Comparison of ENCODE assay signal across 8 cellular contexts in the genomic region with DNA sequence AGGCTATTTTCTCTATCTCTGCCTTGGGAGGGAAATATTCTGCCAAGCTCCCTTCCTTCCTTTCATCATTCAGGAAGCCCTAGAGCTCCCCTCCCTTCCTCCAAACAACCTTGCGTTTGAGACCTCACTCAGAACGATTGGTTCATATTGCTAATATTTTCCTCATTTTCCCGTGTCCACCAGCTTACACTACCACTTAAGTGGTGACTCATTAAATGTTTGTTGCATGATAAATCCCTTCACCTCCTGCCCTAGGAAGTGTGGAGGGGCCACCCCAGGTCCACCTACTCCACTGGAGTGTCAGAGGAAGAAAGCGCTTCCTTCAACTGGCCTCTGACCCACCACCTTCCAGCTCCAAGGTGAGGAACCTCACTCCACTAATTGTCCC. TPM values are rescaled to one million over a fixed set of nuclear protein-coding genes. Genes with fewer than 3 reads are reported as not detected.
A peak's percentile ranks its signal among the peaks of the same experiment; 100 is the strongest.
DNase-seq lines count a peak whose midpoint lies in the region; ATAC-seq, FAIRE-seq and TF ChIP-seq lines count a peak whose summit lies in the region.

No MANE protein-coding gene starts in this region.

- intact Hi-C loops in Caco-2 (cut with micrococcal nuclease; ENCODE audit: unreplicated experiment) = no loop called here
- intact Hi-C loops in endothelial cell of umbilical vein (cut with micrococcal nuclease) = loop anchor here (1.0 to 2.0 kb wide), 3 partner anchors 14 to 89 kb away; no protein-coding TSS in a partner anchor

- no peaks in the 10 kb centered on the region for H4K20me1 ChIP-seq in endothelial cell of umbilical vein (replicated peaks; ENCODE audit: control insufficient read depth, extremely low read depth, insufficient read depth, low read length)

- no peak overlapping the region for H3K27ac Mint-ChIP-seq in Caco-2 (ENCODE audit: unreplicated experiment)
- peak overlapping the region; percentile 36 for H3K27ac Mint-ChIP-seq in osteocyte (ENCODE audit: unreplicated experiment)

- CTCF ChIA-PET in Caco-2 (lab: Charles Lee) (no interaction called here), endothelial cell of umbilical vein (lab: Charles Lee) (interaction anchor here (0.7 to 3.3 kb wide), 18 partner anchors 15 to 249 kb away, joined by 3 to 51 read pairs (median 4); no protein-coding TSS in a partner anchor)

- peak overlapping the region; percentile 87 for H3K4me2 ChIP-seq in endothelial cell of umbilical vein (ENCODE audit: insufficient read depth, low read length)

- no peaks in the 10 kb centered on the region for H3K27me3 ChIP-seq in Caco-2 (replicated peaks; ENCODE audit: control insufficient read depth, insufficient read depth, low read length)
- no peaks in the 10 kb centered on the region for H3K27me3 ChIP-seq in endothelial cell of umbilical vein (ENCODE audit: control insufficient read depth in 2 of 2, insufficient read depth in 2 of 2, low read length in 2 of 2)

- H3K9me3 ChIP-seq in Caco-2 (no peaks in the 10 kb centered on the region), endothelial cell of umbilical vein (replicated peaks; ENCODE audit: control insufficient read depth, insufficient read depth, low read length) (no peaks in the 10 kb centered on the region)

- TF ChIP-seq CTCF in Caco-2 (IDR thresholded peaks at IDR 0.05; ENCODE audit: insufficient read depth in 1 of 2, low read depth in 1 of 2, low read length in 1 of 2, severe bottlenecking in 1 of 2, unreplicated experiment in 1 of 2) = no peak
- no peak for TF ChIP-seq CTCF in endothelial cell of umbilical vein (IDR thresholded peaks at IDR 0.05; ENCODE audit: extremely low read depth in 1 of 2, insufficient read depth in 1 of 2, low read depth in 1 of 2, low read length in 2 of 2)
- TF ChIP-seq CTCF in osteocyte (IDR thresholded peaks at IDR 0.05) = no peak

- H3K36me3 ChIP-seq in Caco-2 (ENCODE audit: control insufficient read depth, insufficient read depth, low read length) (no peaks in the 10 kb centered on the region), endothelial cell of umbilical vein (ENCODE audit: control insufficient read depth in 2 of 2, extremely low read depth in 1 of 2, insufficient read depth in 2 of 2, low read length in 2 of 2) (no peaks in the 10 kb centered on the region)

- FAIRE-seq in endothelial cell of umbilical vein (lab: Jason Lieb, UNC) = peak; percentile 80

- BruUV-seq in Caco-2 (replicated peaks; lab: Mats Ljungman, UMichigan) = no TSS peak
- BruUV-seq in endothelial cell of umbilical vein (replicated peaks; lab: Mats Ljungman, UMichigan) = no TSS peak

- H2AFZ ChIP-seq in endothelial cell of umbilical vein (ENCODE audit: low read depth, low read length) = no peak overlapping the region

- H3K4me1 Mint-ChIP-seq in Caco-2 (ENCODE audit: low read depth, unreplicated experiment) (peaks cover 11% of the 10 kb centered on the region), osteocyte (ENCODE audit: unreplicated experiment) (peaks cover 52% of the 10 kb centered on the region)

- H3K4me1 ChIP-seq in Caco-2 (peaks cover 18% of the 10 kb centered on the region), endothelial cell of umbilical vein (ENCODE audit: control insufficient read depth, extremely low read depth, insufficient read depth, low read length) (peaks cover 55% of the 10 kb centered on the region)

- no peaks in the 10 kb centered on the region for H3K27me3 Mint-ChIP-seq in Caco-2 (ENCODE audit: insufficient read depth, unreplicated experiment)
- no peaks in the 10 kb centered on the region for H3K27me3 Mint-ChIP-seq in osteocyte (ENCODE audit: unreplicated experiment)

- H3K4me3 ChIP-seq in Caco-2 (ENCODE audit: low read depth, low read length) (no peak overlapping the region), endothelial cell of umbilical vein (replicated peaks in 1 of 3; ENCODE audit: insufficient read depth in 1 of 3, low read depth in 1 of 3, low read length in 3 of 3) (peak overlapping the region in 1 of 3 experiments; percentile 53)

- no peak for ATAC-seq in HG03045 (IDR thresholded peaks at IDR 0.05; ENCODE audit: unreplicated experiment)
- no peak for ATAC-seq in GM19455 (IDR thresholded peaks at IDR 0.05; ENCODE audit: unreplicated experiment)
- no peak for ATAC-seq in GM18502 (IDR thresholded peaks at IDR 0.05; ENCODE audit: poor library complexity, unreplicated experiment)

- H3K36me3 Mint-ChIP-seq in Caco-2 (ENCODE audit: insufficient read depth, unreplicated experiment) (peaks cover 18% of the 10 kb centered on the region), osteocyte (ENCODE audit: unreplicated experiment) (peaks cover 7% of the 10 kb centered on the region)

- TF ChIP-seq POLR2A in endothelial cell of umbilical vein (IDR thresholded peaks at IDR 0.05; ENCODE audit: low read depth, low read length) = no peak

- H3K27ac ChIP-seq in endothelial cell of umbilical vein (ENCODE audit: insufficient read depth, low read depth, low read length) = peak overlapping the region; percentile 62

- dilution Hi-C loops in endothelial cell of umbilical vein (cut with MboI; ENCODE audit: extremely low pct_ligation_motif_present, low sequenced_read_pairs) = no loop called here

- H3K9me1 ChIP-seq in endothelial cell of umbilical vein (replicated peaks; ENCODE audit: control insufficient read depth, extremely low read depth, insufficient read depth, low read length) = no peaks in the 10 kb centered on the region

- H3K4me3 Mint-ChIP-seq in Caco-2 (ENCODE audit: unreplicated experiment) (peak overlapping the region; percentile 2), osteocyte (ENCODE audit: unreplicated experiment) (no peak overlapping the region)

- DNase-seq in Caco-2 = no peak
- DNase-seq in RPMI7951 (ENCODE audit: low read depth) = peak; percentile 66
- peak; percentile 93 for DNase-seq in endothelial cell of umbilical vein (ENCODE audit: low read depth, low spot score)
- no peak for DNase-seq in osteocyte (ENCODE audit: extremely low spot score, unreplicated experiment)
- no peak for DNase-seq in NCI-H524 treated with DMSO at 0.1 percent for 48 hours (lab: John Stamatoyannopoulos, UW)

- POLR2A ChIA-PET in Caco-2 (lab: Charles Lee) (no interaction called here), endothelial cell of umbilical vein (lab: Charles Lee) (interaction anchor here (1.2 to 1.3 kb wide), 2 partner anchors 231 to 232 kb away, joined by 3 to 8 read pairs; partner anchors contain the start of gene MYL12A)

- H3K9me3 Mint-ChIP-seq in Caco-2 (ENCODE audit: unreplicated experiment) (no peaks in the 10 kb centered on the region), osteocyte (ENCODE audit: unreplicated experiment) (no peaks in the 10 kb centered on the region)

- H3K79me2 ChIP-seq in endothelial cell of umbilical vein (ENCODE audit: control insufficient read depth, insufficient read depth, low read length) = peaks cover 22% of the 10 kb centered on the region

- H3K9ac ChIP-seq in endothelial cell of umbilical vein (replicated peaks; ENCODE audit: extremely low read depth, insufficient read depth, low read length) = peak overlapping the region; percentile 53

TF ChIP-seq in endothelial cell of umbilical vein, 7 proteins besides CTCF, POLR2A, EP300 and RAD21:
- TF ChIP-seq FOS (IDR thresholded peaks at IDR 0.05; ENCODE audit: borderline replicate concordance, insufficient read depth, low read length) (peak; percentile 97), EZH2 (IDR thresholded peaks at IDR 0.05; ENCODE audit: borderline replicate concordance, low read depth, low read length, severe bottlenecking) (no peak), GATA2 (IDR thresholded peaks at IDR 0.05; ENCODE audit: insufficient read depth, insufficient read length, low read depth, low read length) (peak; percentile 79), JUN (IDR thresholded peaks at IDR 0.05; ENCODE audit: borderline replicate concordance, insufficient read depth, insufficient read length, low read depth) (peak; percentile 97), POLR2AphosphoS5 (IDR thresholded peaks at IDR 0.05; ENCODE audit: insufficient read depth, low read depth, low read length) (peak; percentile 72), MYC (IDR thresholded peaks at IDR 0.05; ENCODE audit: low read depth, low read length) (no peak)
- TF ChIP-seq, protein P1, sequence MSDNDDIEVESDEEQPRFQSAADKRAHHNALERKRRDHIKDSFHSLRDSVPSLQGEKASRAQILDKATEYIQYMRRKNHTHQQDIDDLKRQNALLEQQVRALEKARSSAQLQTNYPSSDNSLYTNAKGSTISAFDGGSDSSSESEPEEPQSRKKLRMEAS (IDR thresholded peaks at IDR 0.05; ENCODE audit: insufficient read depth, insufficient read length) = no peak

RNA-seq across cellular contexts. Expression of gene LPIN2, which starts 2.3 kb away (rescaled TPM):
- total RNA-seq in Caco-2 (2022) (25.3 and 26.2 TPM in 2 replicates), endothelial cell of umbilical vein (21.8 and 24.4 TPM in 2 replicates), osteocyte (34.8 and 36.9 TPM in 2 replicates)
- total RNA-seq in RPMI7951 (2014; rRNA removed; shearing (Covaris generic)) = 10.8 and 11.4 TPM in 2 replicates
- polyA plus RNA-seq in endothelial cell of umbilical vein = 11.1 and 14.7 TPM in 2 replicates
- 12.0 and 13.7 TPM in 2 replicates for polyA plus RNA-seq in endothelial cell of umbilical vein (2011; cell fraction: cytosol; rRNA removed)
- 45.1 and 51.0 TPM in 2 replicates for polyA plus RNA-seq in endothelial cell of umbilical vein (2011; cell fraction: nucleus; rRNA removed)
- 23.9 and 25.0 TPM in 2 replicates for polyA plus RNA-seq in endothelial cell of umbilical vein (2012)
- polyA minus RNA-seq in endothelial cell of umbilical vein = 23.8 and 28.8 TPM in 2 replicates
- 22.9 TPM for polyA minus RNA-seq in endothelial cell of umbilical vein (2011; cell fraction: cytosol; rRNA and poly(A)+ RNA removed)
- polyA minus RNA-seq in endothelial cell of umbilical vein (2011; cell fraction: nucleus; rRNA and poly(A)+ RNA removed) = 29.2 and 30.8 TPM in 2 replicates

Comparison
In these comparisons a context has a peak if more than half of its experiments do, and no peak if none do; other contexts are left out.
1. DNase-seq: peak in RPMI7951 (single experiment) and endothelial cell of umbilical vein (single experiment); none in Caco-2 (0 of 2), osteocyte (single experiment) and NCI-H524 treated with DMSO at 0.1 percent for 48 hours (single experiment).